ENCODE assay signal across 15 cellular contexts in genomic region chr17:68417317-68417716, GRCh38. TPM values are rescaled to one million over a fixed set of nuclear protein-coding genes. Genes with fewer than 3 reads are reported as not detected.
DNase-seq lines count a peak whose midpoint lies in the region.
"Had no signal": no experiment of that assay in that cellular context is flagged by ENCODE, and none has a peak within 500 bp of the region (broad histone marks: within the 10 kb centered on the region; RNA-seq: fewer than 3 reads in every experiment).

No MANE protein-coding gene starts in this region.

- H3K9me3 Mint-ChIP-seq in activated CD4-positive, alpha-beta T cell treated with anti-CD3 and anti-CD28 coated beads, Interleukin-2, amount 10 ng/mL, durations not matched to agents 24 days and 14 days, result peaks cover 16% of the 10 kb centered on the region

- intact Hi-C loops in posterior vena cava (cut with DNase I), result no loop called here
- intact Hi-C loops in activated CD4-positive, alpha-beta T cell treated with anti-CD3 and anti-CD28 coated beads, Interleukin-2, amount 10 ng/mL, durations not matched to agents 24 days and 14 days (cut with micrococcal nuclease), result no loop called here

- no peak overlapping the region for H3K4me3 Mint-ChIP-seq in activated CD4-positive, alpha-beta T cell treated with anti-CD3 and anti-CD28 coated beads, Interleukin-2, amount 10 ng/mL, durations not matched to agents 24 days and 14 days
- H3K4me3 Mint-ChIP-seq: B cell; CD8-positive, alpha-beta T cell had no signal

- no peaks in the 10 kb centered on the region for H3K27me3 Mint-ChIP-seq in activated CD4-positive, alpha-beta T cell treated with anti-CD3 and anti-CD28 coated beads, Interleukin-2, amount 10 ng/mL, durations not matched to agents 24 days and 14 days
- H3K27me3 Mint-ChIP-seq: B cell; CD4-positive, CD25-positive, alpha-beta regulatory T cell had no signal

- H3K4me1 Mint-ChIP-seq in activated CD4-positive, alpha-beta T cell treated with anti-CD3 and anti-CD28 coated beads, Interleukin-2, amount 10 ng/mL, durations not matched to agents 24 days and 14 days, result peaks cover 28% of the 10 kb centered on the region

- peak; percentile 31 for DNase-seq in activated effector memory CD4-positive, alpha-beta T cell treated with anti-CD3 and anti-CD28 coated beads, Interleukin-2, amount 50 U/mL, for 16 hours
- no peak for DNase-seq in activated effector memory CD4-positive, alpha-beta T cell treated with Interleukin-2 at 50 U/mL for 16 hours
- DNase-seq in posterior vena cava (ENCODE audit: low spot score), result peak; percentile 25
- DNase-seq in ureter (ENCODE audit: low spot score), result peak; percentile 35
- no peak for DNase-seq in foreskin melanocyte
- DNase-seq in activated CD4-positive, alpha-beta T cell treated with anti-CD3 and anti-CD28 coated beads, Interleukin-2, amount 10 ng/mL, durations not matched to agents 24 days and 14 days, result no peak
- DNase-seq: Caco-2; CD4-positive, CD25-positive, alpha-beta regulatory T cell; CD8-positive, alpha-beta T cell; DMS153; DND-41; GOT3; H7; HCEC 1CT had no signal

- peaks cover 49% of the 10 kb centered on the region for H3K36me3 Mint-ChIP-seq in activated CD4-positive, alpha-beta T cell treated with anti-CD3 and anti-CD28 coated beads, Interleukin-2, amount 10 ng/mL, durations not matched to agents 24 days and 14 days (ENCODE audit: low read depth)

- no peak overlapping the region for H3K27ac Mint-ChIP-seq in activated CD4-positive, alpha-beta T cell treated with anti-CD3 and anti-CD28 coated beads, Interleukin-2, amount 10 ng/mL, durations not matched to agents 24 days and 14 days
- H3K27ac Mint-ChIP-seq: B cell; CD8-positive, alpha-beta T cell had no signal

RNA-seq across cellular contexts. Expression of gene WIPI1, which starts 40.0 kb away (rescaled TPM):
- 10 to 100 TPM; 50.3 to 54.1 TPM for total RNA-seq in posterior vena cava
- total RNA-seq in ureter, result 43.6 TPM
- total RNA-seq in activated CD4-positive, alpha-beta T cell treated with anti-CD3 and anti-CD28 coated beads, Interleukin-2, amount 10 ng/mL, durations not matched to agents 24 days and 14 days, result 9.1 and 9.5 TPM in 2 replicates

Comparison
In these comparisons a context has a peak if more than half of its experiments do, and no peak if none do; other contexts are left out.
1. DNase-seq: peak in activated effector memory CD4-positive, alpha-beta T cell treated with anti-CD3 and anti-CD28 coated beads, Interleukin-2, amount 50 U/mL, for 16 hours (single experiment), posterior vena cava (single experiment) and ureter (single experiment); none in activated effector memory CD4-positive, alpha-beta T cell treated with Interleukin-2 at 50 U/mL for 16 hours (single experiment), foreskin melanocyte (single experiment) and activated CD4-positive, alpha-beta T cell treated with anti-CD3 and anti-CD28 coated beads, Interleukin-2, amount 10 ng/mL, durations not matched to agents 24 days and 14 days (single experiment).